1 cellular context compared by ENCODE assay signal in the genomic region with DNA sequence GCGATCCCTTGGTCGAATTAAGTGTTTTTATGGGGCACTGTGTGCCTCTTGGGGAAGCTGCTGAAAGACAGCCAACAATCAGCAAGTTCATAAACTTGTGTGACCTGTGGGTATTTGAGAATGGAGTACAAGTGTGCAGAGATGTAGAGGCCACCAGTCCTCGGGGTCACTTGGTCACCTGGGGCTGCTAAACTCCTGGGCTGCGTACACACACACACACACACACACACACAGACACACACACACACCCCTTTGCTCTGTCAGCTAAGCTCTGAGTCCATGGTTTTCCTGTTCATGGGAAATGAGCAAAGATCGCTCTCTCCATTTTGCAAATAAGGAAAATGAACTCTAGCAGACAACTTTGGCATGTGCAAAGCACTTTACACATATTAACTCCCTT.
TF ChIP-seq lines count a peak whose summit lies in the region.

No MANE protein-coding gene starts in this region.

TF ChIP-seq in HepG2, 621 proteins besides CTCF, POLR2A, EP300 and RAD21:
- no peak for TF ChIP-seq PHF21A (CRISPR knock-in tag; IDR thresholded peaks at IDR 0.05)
- TF ChIP-seq, protein P1, sequence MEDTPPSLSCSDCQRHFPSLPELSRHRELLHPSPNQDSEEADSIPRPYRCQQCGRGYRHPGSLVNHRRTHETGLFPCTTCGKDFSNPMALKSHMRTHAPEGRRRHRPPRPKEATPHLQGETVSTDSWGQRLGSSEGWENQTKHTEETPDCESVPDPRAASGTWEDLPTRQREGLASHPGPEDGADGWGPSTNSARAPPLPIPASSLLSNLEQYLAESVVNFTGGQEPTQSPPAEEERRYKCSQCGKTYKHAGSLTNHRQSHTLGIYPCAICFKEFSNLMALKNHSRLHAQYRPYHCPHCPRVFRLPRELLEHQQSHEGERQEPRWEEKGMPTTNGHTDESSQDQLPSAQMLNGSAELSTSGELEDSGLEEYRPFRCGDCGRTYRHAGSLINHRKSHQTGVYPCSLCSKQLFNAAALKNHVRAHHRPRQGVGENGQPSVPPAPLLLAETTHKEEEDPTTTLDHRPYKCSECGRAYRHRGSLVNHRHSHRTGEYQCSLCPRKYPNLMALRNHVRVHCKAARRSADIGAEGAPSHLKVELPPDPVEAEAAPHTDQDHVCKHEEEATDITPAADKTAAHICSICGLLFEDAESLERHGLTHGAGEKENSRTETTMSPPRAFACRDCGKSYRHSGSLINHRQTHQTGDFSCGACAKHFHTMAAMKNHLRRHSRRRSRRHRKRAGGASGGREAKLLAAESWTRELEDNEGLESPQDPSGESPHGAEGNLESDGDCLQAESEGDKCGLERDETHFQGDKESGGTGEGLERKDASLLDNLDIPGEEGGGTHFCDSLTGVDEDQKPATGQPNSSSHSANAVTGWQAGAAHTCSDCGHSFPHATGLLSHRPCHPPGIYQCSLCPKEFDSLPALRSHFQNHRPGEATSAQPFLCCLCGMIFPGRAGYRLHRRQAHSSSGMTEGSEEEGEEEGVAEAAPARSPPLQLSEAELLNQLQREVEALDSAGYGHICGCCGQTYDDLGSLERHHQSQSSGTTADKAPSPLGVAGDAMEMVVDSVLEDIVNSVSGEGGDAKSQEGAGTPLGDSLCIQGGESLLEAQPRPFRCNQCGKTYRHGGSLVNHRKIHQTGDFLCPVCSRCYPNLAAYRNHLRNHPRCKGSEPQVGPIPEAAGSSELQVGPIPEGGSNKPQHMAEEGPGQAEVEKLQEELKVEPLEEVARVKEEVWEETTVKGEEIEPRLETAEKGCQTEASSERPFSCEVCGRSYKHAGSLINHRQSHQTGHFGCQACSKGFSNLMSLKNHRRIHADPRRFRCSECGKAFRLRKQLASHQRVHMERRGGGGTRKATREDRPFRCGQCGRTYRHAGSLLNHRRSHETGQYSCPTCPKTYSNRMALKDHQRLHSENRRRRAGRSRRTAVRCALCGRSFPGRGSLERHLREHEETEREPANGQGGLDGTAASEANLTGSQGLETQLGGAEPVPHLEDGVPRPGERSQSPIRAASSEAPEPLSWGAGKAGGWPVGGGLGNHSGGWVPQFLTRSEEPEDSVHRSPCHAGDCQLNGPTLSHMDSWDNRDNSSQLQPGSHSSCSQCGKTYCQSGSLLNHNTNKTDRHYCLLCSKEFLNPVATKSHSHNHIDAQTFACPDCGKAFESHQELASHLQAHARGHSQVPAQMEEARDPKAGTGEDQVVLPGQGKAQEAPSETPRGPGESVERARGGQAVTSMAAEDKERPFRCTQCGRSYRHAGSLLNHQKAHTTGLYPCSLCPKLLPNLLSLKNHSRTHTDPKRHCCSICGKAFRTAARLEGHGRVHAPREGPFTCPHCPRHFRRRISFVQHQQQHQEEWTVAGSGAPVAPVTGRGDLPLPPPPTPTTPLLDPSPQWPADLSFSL (CRISPR knock-in tag; IDR thresholded peaks at IDR 0.05): peak; percentile 23; the same call in 1 of the 2 replicates
TF ChIP-seq in HepG2: peak in this region for 1.
